8 cellular contexts compared by ENCODE assay signal in the genomic region with DNA sequence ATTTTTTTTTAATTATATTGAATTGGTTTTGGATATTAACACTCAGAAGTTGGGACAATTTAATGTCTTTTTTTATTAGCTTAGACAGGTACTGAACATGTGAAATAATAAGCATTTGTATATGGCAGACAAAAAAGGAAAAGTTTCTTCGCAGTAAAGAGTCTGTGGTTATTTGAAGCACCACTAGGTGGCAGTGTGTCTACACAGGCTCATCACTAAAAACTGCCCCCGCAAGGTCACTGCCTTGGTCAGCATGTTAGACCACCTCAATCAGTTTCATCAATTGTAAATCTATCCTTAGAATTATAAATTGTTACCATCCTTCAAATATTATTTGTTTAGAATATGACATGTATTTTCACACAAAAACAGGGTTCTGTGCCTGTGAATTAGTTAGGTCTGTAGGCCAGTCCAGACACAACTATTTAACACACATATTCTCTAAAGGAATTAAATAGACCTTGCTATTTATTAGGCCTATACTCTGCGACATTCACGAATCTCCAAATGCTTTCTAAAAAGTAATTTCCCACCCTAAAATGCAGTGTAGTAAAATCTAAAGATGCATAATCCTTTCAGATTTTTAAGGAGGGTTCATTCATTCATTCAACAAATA. TPM values are rescaled to one million over a fixed set of nuclear protein-coding genes. Genes with fewer than 3 reads are reported as not detected.
DNase-seq lines count a peak whose midpoint lies in the region; ATAC-seq and TF ChIP-seq lines count a peak whose summit lies in the region.

No MANE protein-coding gene starts in this region.

- TF ChIP-seq CTCF in HL-60 (IDR thresholded peaks at IDR 0.05; ENCODE audit: insufficient read depth, low read length), result peak; percentile 58
- peak; percentile 64 to 73 for TF ChIP-seq CTCF in left lung (IDR thresholded peaks at IDR 0.05)

- no peaks in the 10 kb centered on the region for H3K27me3 ChIP-seq in HL-60 (ENCODE audit: insufficient read depth, poor library complexity, severe bottlenecking)
- no peaks in the 10 kb centered on the region for H3K27me3 ChIP-seq in adipocyte (replicated peaks; ENCODE audit: control insufficient read depth, insufficient read depth, low read length)
- no peaks in the 10 kb centered on the region for H3K27me3 ChIP-seq in left lung

- no peaks in the 10 kb centered on the region for H3K36me3 ChIP-seq in adipocyte (ENCODE audit: control insufficient read depth, insufficient read depth, low read length, severe bottlenecking)
- H3K36me3 ChIP-seq in left lung, result no peaks in the 10 kb centered on the region

- intact Hi-C loops in left lung (cut with DNase I), result no loop called here

- peak; percentile 82 for ATAC-seq in GM19452 (IDR thresholded peaks at IDR 0.05; ENCODE audit: unreplicated experiment)
- ATAC-seq in left lung, result peak; percentile 65
- ATAC-seq in HG03571 (IDR thresholded peaks at IDR 0.05; ENCODE audit: unreplicated experiment), result no peak

- no peak overlapping the region for H3K9ac ChIP-seq in adipocyte (ENCODE audit: low read length)

- DNase-seq in NCI-H748 (lab: John Stamatoyannopoulos, UW; ENCODE audit: unreplicated experiment), result peak; percentile 22
- DNase-seq in NCI-H748 treated with DMSO at 0.1 percent for 48 hours (lab: John Stamatoyannopoulos, UW), result no peak
- DNase-seq in HL-60 (ENCODE audit: low read depth in 1 of 2, low spot score in 1 of 2), result peak in 1 of 2 experiments; percentile 4
- DNase-seq in adipocyte (ENCODE audit: low read depth), result peak; percentile 50
- DNase-seq in left lung, result no peak
- DNase-seq in NCI-H226, result no peak

- H3K4me1 ChIP-seq in adipocyte (ENCODE audit: control insufficient read depth, insufficient read depth, low read length), result no peaks in the 10 kb centered on the region
- H3K4me1 ChIP-seq in left lung, result no peaks in the 10 kb centered on the region

- H3K4me3 ChIP-seq in HL-60 (replicated peaks; ENCODE audit: insufficient read depth, low read length) (no peak overlapping the region), adipocyte (ENCODE audit: low read length) (no peak overlapping the region), left lung (no peak overlapping the region)

- H3K9me3 ChIP-seq in adipocyte (ENCODE audit: control insufficient read depth, low read length) (no peaks in the 10 kb centered on the region), left lung (no peaks in the 10 kb centered on the region)

- H3K27ac ChIP-seq in HL-60 (replicated peaks) (no peak overlapping the region), left lung (no peak overlapping the region)

RNA-seq across cellular contexts. Expression of gene PNLIPRP3, which starts 17.0 kb away (rescaled TPM):
- total RNA-seq in left lung, result under 1 TPM; 0.29 to 0.42 TPM

Comparison
In these comparisons a context has a peak if more than half of its experiments do, and no peak if none do; other contexts are left out.
1. DNase-seq: peak in NCI-H748 (single experiment) and adipocyte (single experiment); none in NCI-H748 treated with DMSO at 0.1 percent for 48 hours (single experiment), left lung (0 of 2) and NCI-H226 (single experiment).